1 cellular context compared by ENCODE assay signal in the genomic region with DNA sequence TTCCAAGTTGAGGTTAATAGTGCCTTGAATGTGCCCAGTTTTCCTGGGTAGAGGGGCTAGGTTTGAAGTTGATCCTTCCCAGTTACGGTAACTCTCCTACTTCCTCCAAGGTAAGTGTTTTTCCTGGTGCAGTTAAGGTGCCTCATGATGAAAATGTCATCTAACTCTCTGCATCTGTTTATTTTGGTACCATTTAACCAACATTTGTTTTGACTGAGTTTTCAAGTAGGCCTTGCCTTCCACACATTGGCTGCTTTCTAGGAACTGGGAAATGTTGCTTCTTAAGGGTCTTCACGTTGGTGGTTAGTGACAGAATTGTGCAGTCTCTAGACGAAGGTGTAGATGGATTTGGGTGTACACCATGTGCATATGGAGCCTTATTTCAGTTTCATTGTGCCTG.
A peak's percentile ranks its signal among the peaks of the same experiment; 100 is the strongest.
TF ChIP-seq lines count a peak whose summit lies in the region.

No MANE protein-coding gene starts in this region.

TF ChIP-seq in GM12878, 131 proteins besides CTCF, POLR2A, EP300 and RAD21:
- TF ChIP-seq MYB (IDR thresholded peaks at IDR 0.05; ENCODE audit: borderline replicate concordance, low read depth, low read length) (no peak), ZBED1 (IDR thresholded peaks at IDR 0.05; ENCODE audit: borderline replicate concordance) (0 out of 2 replicates have a peak, but pooled peaks have one; percentile 14)
